In the genomic region with DNA sequence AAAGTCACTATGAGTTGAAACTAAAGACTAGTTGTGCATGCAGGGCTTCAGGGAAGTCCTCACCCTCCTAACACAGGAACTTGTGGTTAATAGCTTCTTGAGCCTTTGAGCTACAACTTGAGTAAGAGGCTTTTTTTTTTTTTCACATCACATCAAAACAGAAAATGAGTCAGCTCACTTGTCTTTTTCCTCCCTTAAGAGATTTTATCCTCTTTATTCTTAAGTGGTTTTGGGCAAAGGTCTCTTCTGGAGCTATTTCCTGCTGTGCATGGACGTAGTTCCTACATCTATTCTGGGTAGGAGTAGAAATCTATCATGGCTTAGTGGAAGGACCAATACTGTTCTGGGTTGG, we compare ENCODE assay signal across 12 cellular contexts.
DNase-seq lines count a peak whose midpoint lies in the region; ATAC-seq and TF ChIP-seq lines count a peak whose summit lies in the region.
"Had no signal": no experiment of that assay in that cellular context is flagged by ENCODE, and none has a peak within 500 bp of the region (broad histone marks: within the 10 kb centered on the region; RNA-seq: fewer than 3 reads in every experiment).

No MANE protein-coding gene starts in this region.

- no peak for TF ChIP-seq CTCF in choroid plexus epithelial cell (conservative IDR thresholded peaks at IDR 0.05; ENCODE audit: low read depth, low read length)

- peak; percentile 55 for DNase-seq in KG1 (lab: John Stamatoyannopoulos, UW)
- peak; percentile 38 for DNase-seq in choroid plexus epithelial cell (ENCODE audit: low read depth)
- peak; percentile 15 for DNase-seq in superior temporal gyrus (ENCODE audit: extremely low spot score)
- no peak for DNase-seq in dedifferentiated amniotic fluid mesenchymal stem cell (ENCODE audit: extremely low spot score)
- no peak for DNase-seq in T-helper 9 cell
- DNase-seq: activated CD4-positive, alpha-beta T cell treated with anti-CD3 and anti-CD28 coated beads, Interleukin-2, amount 10 ng/mL, durations not matched to agents 24 days and 14 days; NCI-H345; SJCRH30 had no signal

- H3K4me3 ChIP-seq in choroid plexus epithelial cell (ENCODE audit: low read depth, low read length): no peak overlapping the region
- H3K4me3 ChIP-seq: coronary artery, SJCRH30 had no signal

- ATAC-seq in GM18867 (IDR thresholded peaks at IDR 0.05; ENCODE audit: unreplicated experiment): peak; percentile 96
- ATAC-seq in GM21367 (IDR thresholded peaks at IDR 0.05; ENCODE audit: unreplicated experiment): no peak
- ATAC-seq: left lobe of liver had no signal

Comparison
In these comparisons a context has a peak if more than half of its experiments do, and no peak if none do; other contexts are left out.
1. DNase-seq: peak in KG1 (single experiment), choroid plexus epithelial cell (single experiment) and superior temporal gyrus (single experiment); none in dedifferentiated amniotic fluid mesenchymal stem cell (single experiment) and T-helper 9 cell (single experiment).